19 cellular contexts compared by ENCODE assay signal in genomic region chr7:85022064-85022697, GRCh38.
"Had no signal": no experiment of that assay in that cellular context is flagged by ENCODE, and none has a peak within 500 bp of the region (broad histone marks: within the 10 kb centered on the region; RNA-seq: fewer than 3 reads in every experiment).

No MANE protein-coding gene starts in this region.

- H3K9me3 ChIP-seq: body of pancreas, lower lobe of right lung, psoas muscle, tibial artery had no signal

- H3K27ac ChIP-seq: body of pancreas, dorsolateral prefrontal cortex, foreskin keratinocyte, lower lobe of right lung, psoas muscle, skin epidermis, tibial artery had no signal

- H3K4me1 ChIP-seq: lower lobe of right lung, psoas muscle had no signal

- H3K27me3 ChIP-seq: body of pancreas, dorsolateral prefrontal cortex, foreskin keratinocyte, tibial artery had no signal

- H3K36me3 ChIP-seq: lower lobe of right lung, tibial artery had no signal

- DNase-seq: activated CD4-positive, alpha-beta memory T cell treated with anti-CD3 and anti-CD28 coated beads, Interleukin-2, amount 10 ng/mL, durations not matched to agents 7 days and 5 days; activated CD4-positive, alpha-beta T cell treated with anti-CD3 and anti-CD28 coated beads for 48 hours; activated CD4-positive, CD25-positive, alpha-beta regulatory T cell; activated CD8-positive, alpha-beta memory T cell treated with anti-CD3 and anti-CD28 coated beads, Interleukin-2, amount 10 ng/mL, durations not matched to agents 7 days and 5 days; activated naive CD4-positive, alpha-beta T cell; activated naive CD8-positive, alpha-beta T cell treated with anti-CD3 and anti-CD28 coated beads for 36 hours; body of pancreas; dorsolateral prefrontal cortex; glutamatergic neuron; islet precursor cell; lower lobe of right lung; psoas muscle; right cardiac atrium; stimulated activated naive CD8-positive, alpha-beta T cell treated with anti-CD3 and anti-CD28 coated beads, Interleukin-15, Interleukin-2, amounts not matched to agents 100 U/mL and 50 U/mL, for 24 hours; tibial artery had no signal

- H3K4me3 ChIP-seq: body of pancreas, dorsolateral prefrontal cortex, lower lobe of right lung, psoas muscle, skin epidermis, tibial artery had no signal

- ATAC-seq: activated CD8-positive, alpha-beta memory T cell treated with anti-CD3 and anti-CD28 coated beads, Interleukin-2, amount 10 ng/mL, durations not matched to agents 7 days and 5 days; activated T-helper 17 cell treated with anti-CD3 and anti-CD28 coated beads, Interleukin-2, amount 50 U/mL, for 72 hours; body of pancreas; foreskin keratinocyte; lower lobe of right lung; naive thymus-derived CD8-positive, alpha-beta T cell; psoas muscle; right cardiac atrium; stimulated activated naive CD8-positive, alpha-beta T cell treated with anti-CD3 and anti-CD28 coated beads, Interleukin-15, Interleukin-2, amounts not matched to agents 100 U/mL and 50 U/mL, for 24 hours had no signal
